Comparison of ENCODE assay signal across 14 cellular contexts in genomic region chr1:85569122-85569521, GRCh38. TPM values are rescaled to one million over a fixed set of nuclear protein-coding genes. Genes with fewer than 3 reads are reported as not detected.
DNase-seq lines count a peak whose midpoint lies in the region; ATAC-seq, FAIRE-seq and TF ChIP-seq lines count a peak whose summit lies in the region.
"Had no signal": no experiment of that assay in that cellular context is flagged by ENCODE, and none has a peak within 500 bp of the region (broad histone marks: within the 10 kb centered on the region; RNA-seq: fewer than 3 reads in every experiment).

No MANE protein-coding gene starts in this region.

- peaks cover 100% of the 10 kb centered on the region for H3K79me2 ChIP-seq in astrocyte (ENCODE audit: insufficient read depth, low read length)

- POLR2A ChIA-PET in HEK293 (lab: Yijun Ruan, JAX), result interaction anchor here (1.0 to 2.6 kb wide), 2 partner anchors 7 to 12 kb away, joined by 3 to 15 read pairs; partner anchors contain the start of gene CCN1
- POLR2A ChIA-PET in naive thymus-derived CD4-positive, alpha-beta T cell (lab: Charles Lee), result no interaction called here
- POLR2A ChIA-PET in HEK293T (lab: Yijun Ruan, JAX), result interaction anchor here (2.5 kb wide), 1 partner anchor 12 kb away, joined by 9 read pairs; the partner anchor contains the start of gene CCN1
- POLR2A ChIA-PET in CD4-positive, alpha-beta memory T cell (lab: Charles Lee; ENCODE audit: partially characterized antibody), result no interaction called here

- no peak for TF ChIP-seq CTCF in HEK293 (tag by site-specific recombination; IDR thresholded peaks at IDR 0.05)
- TF ChIP-seq CTCF in astrocyte (IDR thresholded peaks at IDR 0.05; ENCODE audit: insufficient read depth, low read depth, low read length), result no peak
- TF ChIP-seq CTCF in foreskin keratinocyte (conservative IDR thresholded peaks at IDR 0.05), result no peak

- DNase-seq in astrocyte (ENCODE audit: low read depth), result peak; percentile 93
- peak in 1 of 2 donors; percentile 67 for DNase-seq in foreskin keratinocyte
- no peak for DNase-seq in naive thymus-derived CD4-positive, alpha-beta T cell
- DNase-seq in HEK293T (ENCODE audit: extremely low spot score), result no peak
- DNase-seq in CD4-positive, alpha-beta memory T cell, result no peak
- DNase-seq: activated CD4-positive, alpha-beta T cell treated with anti-CD3 and anti-CD28 coated beads for 1 hour; naive B cell; NCI-H1048; NCI-H524 treated with DMSO at 0.1 percent for 48 hours; stimulated activated CD4-positive, alpha-beta T cell treated with anti-CD3 and anti-CD28 coated beads, Interleukin-15, amount 100 ng/mL, for 24 hours had no signal

- no peaks in the 10 kb centered on the region for H3K27me3 ChIP-seq in astrocyte (ENCODE audit: insufficient read depth, low read length)
- no peaks in the 10 kb centered on the region for H3K27me3 ChIP-seq in foreskin keratinocyte
- H3K27me3 ChIP-seq in skeletal muscle tissue (ENCODE audit: control insufficient read depth in 3 of 3, insufficient read depth in 3 of 3, low read length in 3 of 3), result no peaks in the 10 kb centered on the region
- peaks cover 0 to 3% of the 10 kb centered on the region in 2 donors for H3K27me3 ChIP-seq in naive thymus-derived CD4-positive, alpha-beta T cell (ENCODE audit: control insufficient read depth in 2 of 2, insufficient read depth in 2 of 2, low read length in 2 of 2)
- H3K27me3 ChIP-seq in CD4-positive, alpha-beta memory T cell (ENCODE audit: insufficient read depth, low read length), result no peaks in the 10 kb centered on the region

- no peak overlapping the region for H3K27ac ChIP-seq in HEK293 (ENCODE audit: extremely low read depth, low read depth, low read length)
- peak overlapping the region; percentile 75 for H3K27ac ChIP-seq in astrocyte (ENCODE audit: low read depth, low read length)
- H3K27ac ChIP-seq in foreskin keratinocyte, result no peak overlapping the region
- H3K27ac ChIP-seq in skeletal muscle tissue (ENCODE audit: low read depth, low read length), result peak overlapping the region; percentile 52
- H3K27ac ChIP-seq in naive thymus-derived CD4-positive, alpha-beta T cell (ENCODE audit: low read depth, low read length), result no peak overlapping the region
- no peak overlapping the region for H3K27ac ChIP-seq in CD4-positive, alpha-beta memory T cell (ENCODE audit: low read depth, low read length)

- no peak overlapping the region for H3K4me3 ChIP-seq in HEK293 (ENCODE audit: low read depth, low read length)
- no peak overlapping the region for H3K4me3 ChIP-seq in astrocyte (ENCODE audit: insufficient read depth, low read depth, low read length)
- H3K4me3 ChIP-seq in skeletal muscle tissue (ENCODE audit: low read length in 3 of 3), result no peak overlapping the region
- no peak overlapping the region for H3K4me3 ChIP-seq in naive thymus-derived CD4-positive, alpha-beta T cell (ENCODE audit: low read length)
- H3K4me3 ChIP-seq in CD4-positive, alpha-beta memory T cell (ENCODE audit: low read length in 2 of 2), result no peak overlapping the region

- H3K4me2 ChIP-seq in astrocyte (ENCODE audit: low read length), result peak overlapping the region; percentile 61

- no peaks in the 10 kb centered on the region for H3K36me3 ChIP-seq in HEK293 (ENCODE audit: control insufficient read depth in 2 of 2, insufficient read depth in 1 of 2, low read length in 2 of 2)
- peaks cover 12% of the 10 kb centered on the region for H3K36me3 ChIP-seq in astrocyte (ENCODE audit: insufficient read depth, low read length)
- no peaks in the 10 kb centered on the region for H3K36me3 ChIP-seq in skeletal muscle tissue (ENCODE audit: control insufficient read depth in 3 of 3, insufficient read depth in 3 of 3, low read length in 3 of 3)
- no peaks in the 10 kb centered on the region for H3K36me3 ChIP-seq in naive thymus-derived CD4-positive, alpha-beta T cell (ENCODE audit: control insufficient read depth in 2 of 3, insufficient read depth in 3 of 3, low read length in 3 of 3)
- H3K36me3 ChIP-seq in CD4-positive, alpha-beta memory T cell (ENCODE audit: insufficient read depth, low read length), result no peaks in the 10 kb centered on the region

- no peaks in the 10 kb centered on the region for H3K4me1 ChIP-seq in HEK293 (ENCODE audit: control insufficient read depth, insufficient read depth, low read length)
- peaks cover 58% of the 10 kb centered on the region for H3K4me1 ChIP-seq in astrocyte (ENCODE audit: insufficient read depth, low read length)
- peaks cover 54% of the 10 kb centered on the region for H3K4me1 ChIP-seq in foreskin keratinocyte
- peaks cover 0 to 5% (median 0%) of the 10 kb centered on the region in 3 donors for H3K4me1 ChIP-seq in skeletal muscle tissue (ENCODE audit: control insufficient read depth in 3 of 3, insufficient read depth in 3 of 3, low read length in 3 of 3)
- H3K4me1 ChIP-seq in naive thymus-derived CD4-positive, alpha-beta T cell (ENCODE audit: control insufficient read depth in 2 of 2, insufficient read depth in 2 of 2, low read length in 2 of 2), result no peaks in the 10 kb centered on the region
- no peaks in the 10 kb centered on the region for H3K4me1 ChIP-seq in CD4-positive, alpha-beta memory T cell (ENCODE audit: insufficient read depth, low read length)

- intact Hi-C loops in naive thymus-derived CD4-positive, alpha-beta T cell (cut with micrococcal nuclease), result no loop called here
- intact Hi-C loops in CD4-positive, alpha-beta memory T cell (cut with micrococcal nuclease), result no loop called here

- no peak overlapping the region for H3K4me3 Mint-ChIP-seq in astrocyte (ENCODE audit: unreplicated experiment)
- H3K4me3 Mint-ChIP-seq in naive thymus-derived CD4-positive, alpha-beta T cell, result no peak overlapping the region
- H3K4me3 Mint-ChIP-seq in CD4-positive, alpha-beta memory T cell, result no peak overlapping the region
- H3K4me3 Mint-ChIP-seq: dendritic cell treated with granulocyte-macrophage colony-stimulating factor and Interleukin-4, amounts not matched to agents 40 ng/mL and 50 ng/mL, for 4 days; naive B cell had no signal

- CTCF ChIA-PET in HEK293 (lab: Yijun Ruan, JAX), result interaction anchor here (0.6 kb wide), 1 partner anchor 11 kb away, joined by 3 read pairs; no protein-coding TSS in a partner anchor
- CTCF ChIA-PET in naive thymus-derived CD4-positive, alpha-beta T cell (lab: Charles Lee), result no interaction called here
- CTCF ChIA-PET in HEK293T (lab: Yijun Ruan, JAX), result interaction anchor here (0.7 to 1.6 kb wide), 2 partner anchors 24 to 44 kb away, joined by 3 read pairs; no protein-coding TSS in a partner anchor
- CTCF ChIA-PET in CD4-positive, alpha-beta memory T cell (lab: Charles Lee; ENCODE audit: partially characterized antibody), result interaction anchor here (1.4 kb wide), 1 partner anchor 24 kb away, joined by 3 read pairs; no protein-coding TSS in a partner anchor

- H3K9me3 ChIP-seq in HEK293 (ENCODE audit: control insufficient read depth, insufficient read depth, low read depth, low read length) (no peaks in the 10 kb centered on the region), astrocyte (ENCODE audit: insufficient read depth, low read depth, low read length) (no peaks in the 10 kb centered on the region), skeletal muscle tissue (ENCODE audit: control insufficient read depth in 3 of 3, low read length in 3 of 3) (no peaks in the 10 kb centered on the region)
- no peaks in the 10 kb centered on the region for H3K9me3 ChIP-seq in naive thymus-derived CD4-positive, alpha-beta T cell (ENCODE audit: control insufficient read depth in 2 of 3, low read length in 3 of 3)
- no peaks in the 10 kb centered on the region for H3K9me3 ChIP-seq in CD4-positive, alpha-beta memory T cell (ENCODE audit: control insufficient read depth in 1 of 2, low read length in 2 of 2)

- ATAC-seq in foreskin keratinocyte (peak; percentile 37), GM18870 (IDR thresholded peaks at IDR 0.05; ENCODE audit: unreplicated experiment) (no peak)
- no peak for ATAC-seq in naive thymus-derived CD4-positive, alpha-beta T cell

- FAIRE-seq in astrocyte (lab: Jason Lieb, UNC), result peak; percentile 78

- no peak overlapping the region for H2AFZ ChIP-seq in astrocyte (ENCODE audit: low read depth, low read length)

- H3K36me3 Mint-ChIP-seq in astrocyte (ENCODE audit: low read depth, unreplicated experiment), result peaks cover 23% of the 10 kb centered on the region
- H3K36me3 Mint-ChIP-seq in naive thymus-derived CD4-positive, alpha-beta T cell, result no peaks in the 10 kb centered on the region
- H3K36me3 Mint-ChIP-seq in CD4-positive, alpha-beta memory T cell, result no peaks in the 10 kb centered on the region
- H3K36me3 Mint-ChIP-seq: naive B cell had no signal

- peaks cover 72% of the 10 kb centered on the region for H4K20me1 ChIP-seq in astrocyte (ENCODE audit: insufficient read depth, low read length)

- H3K9me3 Mint-ChIP-seq in astrocyte (ENCODE audit: unreplicated experiment), result no peaks in the 10 kb centered on the region
- H3K9me3 Mint-ChIP-seq in naive thymus-derived CD4-positive, alpha-beta T cell, result no peaks in the 10 kb centered on the region
- peaks cover 0 to 2% (median 0%) of the 10 kb centered on the region in 8 donors for H3K9me3 Mint-ChIP-seq in CD4-positive, alpha-beta memory T cell
- H3K9me3 Mint-ChIP-seq: dendritic cell treated with granulocyte-macrophage colony-stimulating factor and Interleukin-4, amounts not matched to agents 40 ng/mL and 50 ng/mL, for 4 days had no signal

- peaks cover 75% of the 10 kb centered on the region for H3K4me1 Mint-ChIP-seq in astrocyte (ENCODE audit: low read depth, unreplicated experiment)
- H3K4me1 Mint-ChIP-seq in naive thymus-derived CD4-positive, alpha-beta T cell, result no peaks in the 10 kb centered on the region
- no peaks in the 10 kb centered on the region for H3K4me1 Mint-ChIP-seq in CD4-positive, alpha-beta memory T cell
- H3K4me1 Mint-ChIP-seq: naive B cell had no signal

- no peaks in the 10 kb centered on the region for H3K27me3 Mint-ChIP-seq in astrocyte (ENCODE audit: low read depth, unreplicated experiment)
- peaks cover 19 to 47% (median 34%) of the 10 kb centered on the region in 5 donors for H3K27me3 Mint-ChIP-seq in naive thymus-derived CD4-positive, alpha-beta T cell
- peaks cover 15 to 19% of the 10 kb centered on the region in 2 donors for H3K27me3 Mint-ChIP-seq in CD4-positive, alpha-beta memory T cell

- H3K9ac ChIP-seq in astrocyte (ENCODE audit: low read length) (peak overlapping the region; percentile 66), skeletal muscle tissue (ENCODE audit: low read depth in 1 of 3, low read length in 3 of 3) (no peak overlapping the region)

- peak overlapping the region; percentile 91 for H3K27ac Mint-ChIP-seq in astrocyte (ENCODE audit: unreplicated experiment)
- H3K27ac Mint-ChIP-seq in naive thymus-derived CD4-positive, alpha-beta T cell, result no peak overlapping the region
- no peak overlapping the region for H3K27ac Mint-ChIP-seq in CD4-positive, alpha-beta memory T cell
- H3K27ac Mint-ChIP-seq: dendritic cell treated with granulocyte-macrophage colony-stimulating factor and Interleukin-4, amounts not matched to agents 40 ng/mL and 50 ng/mL, for 4 days; naive B cell had no signal

TF ChIP-seq in HEK293T, 16 proteins besides CTCF, POLR2A, EP300 and RAD21 (continues in another document):
- no peak for TF ChIP-seq BHLHE40 (IDR thresholded peaks at IDR 0.05; ENCODE audit: borderline replicate concordance)

RNA-seq across cellular contexts. Expression of gene CCN1, which starts 11.4 kb away (rescaled TPM):
- total RNA-seq in astrocyte (624 and 672 TPM in 2 replicates), foreskin keratinocyte (162 and 169 TPM in 2 replicates), skeletal muscle tissue (34.4 TPM)
- 223 and 246 TPM in 2 replicates for polyA plus RNA-seq in foreskin keratinocyte
- not detected for total RNA-seq in naive thymus-derived CD4-positive, alpha-beta T cell
- not detected for polyA plus RNA-seq in naive thymus-derived CD4-positive, alpha-beta T cell
- not detected for total RNA-seq in CD4-positive, alpha-beta memory T cell
- polyA plus RNA-seq in CD4-positive, alpha-beta memory T cell, result not detected

Comparison
In these comparisons a context has a peak if more than half of its experiments do, and no peak if none do; other contexts are left out.
1. H3K27ac ChIP-seq: peak in astrocyte (single experiment) and skeletal muscle tissue (single experiment); none in HEK293 (single experiment), foreskin keratinocyte (single experiment), naive thymus-derived CD4-positive, alpha-beta T cell (single experiment) and CD4-positive, alpha-beta memory T cell (single experiment).
2. RNA of gene CCN1, which starts 11.4 kb away (total RNA-seq): 624 to 672 TPM in astrocyte, 162 to 169 TPM in foreskin keratinocyte and 34.4 TPM in skeletal muscle tissue (single experiment); not detected in naive thymus-derived CD4-positive, alpha-beta T cell and not detected in CD4-positive, alpha-beta memory T cell; every median in the first group is over 10 times any median in the second.
3. POLR2A ChIA-PET loops: an anchor here in HEK293 (1.0 to 2.6 kb wide) and HEK293T (2.5 kb wide); none called in naive thymus-derived CD4-positive, alpha-beta T cell and CD4-positive, alpha-beta memory T cell.